1 cellular context compared by ENCODE assay signal in the genomic region with DNA sequence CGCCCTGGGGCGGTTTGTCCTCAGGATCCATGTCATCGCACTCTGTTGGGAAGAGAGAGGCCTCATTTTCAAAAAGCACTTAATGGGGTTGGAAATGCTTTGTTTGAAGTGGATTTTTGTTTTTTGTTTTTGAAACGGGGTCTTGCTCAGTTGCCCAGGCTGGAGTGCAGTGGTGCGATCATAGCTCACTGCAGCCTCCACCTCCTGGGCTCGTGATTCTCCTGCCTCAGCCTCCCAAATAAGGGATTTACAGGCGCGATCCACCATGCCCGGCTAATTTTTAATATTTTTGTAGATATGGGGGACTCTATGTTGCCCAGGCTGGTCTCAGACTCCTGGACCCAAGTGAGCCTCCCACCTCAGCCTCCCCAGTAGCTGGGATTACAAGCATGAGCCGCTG.
TF ChIP-seq lines count a peak whose summit lies in the region.

No MANE protein-coding gene starts in this region.

TF ChIP-seq in HepG2, 621 proteins besides CTCF, POLR2A, EP300 and RAD21 (continued from another document):
- TF ChIP-seq GMEB1 (CRISPR knock-in tag; IDR thresholded peaks at IDR 0.05; ENCODE audit: borderline replicate concordance) (no peak), ZNF3 (CRISPR knock-in tag; IDR thresholded peaks at IDR 0.05) (0 out of 2 replicates have a peak, but pooled peaks have one; percentile 59), GATAD2A (CRISPR knock-in tag; IDR thresholded peaks at IDR 0.05) (no peak), MATR3 (CRISPR knock-in tag; IDR thresholded peaks at IDR 0.05) (no peak), ZSCAN22 (CRISPR knock-in tag; IDR thresholded peaks at IDR 0.05) (no peak)
- TF ChIP-seq, protein P1, sequence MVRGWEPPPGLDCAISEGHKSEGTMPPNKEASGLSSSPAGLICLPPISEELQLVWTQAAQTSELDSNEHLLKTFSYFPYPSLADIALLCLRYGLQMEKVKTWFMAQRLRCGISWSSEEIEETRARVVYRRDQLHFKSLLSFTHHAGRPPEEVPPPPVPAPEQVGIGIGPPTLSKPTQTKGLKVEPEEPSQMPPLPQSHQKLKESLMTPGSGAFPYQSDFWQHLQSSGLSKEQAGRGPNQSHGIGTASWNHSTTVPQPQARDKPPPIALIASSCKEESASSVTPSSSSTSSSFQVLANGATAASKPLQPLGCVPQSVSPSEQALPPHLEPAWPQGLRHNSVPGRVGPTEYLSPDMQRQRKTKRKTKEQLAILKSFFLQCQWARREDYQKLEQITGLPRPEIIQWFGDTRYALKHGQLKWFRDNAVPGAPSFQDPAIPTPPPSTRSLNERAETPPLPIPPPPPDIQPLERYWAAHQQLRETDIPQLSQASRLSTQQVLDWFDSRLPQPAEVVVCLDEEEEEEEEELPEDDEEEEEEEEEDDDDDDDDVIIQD (CRISPR knock-in tag; IDR thresholded peaks at IDR 0.05; ENCODE audit: low read depth) = no peak
- TF ChIP-seq, protein P2, sequence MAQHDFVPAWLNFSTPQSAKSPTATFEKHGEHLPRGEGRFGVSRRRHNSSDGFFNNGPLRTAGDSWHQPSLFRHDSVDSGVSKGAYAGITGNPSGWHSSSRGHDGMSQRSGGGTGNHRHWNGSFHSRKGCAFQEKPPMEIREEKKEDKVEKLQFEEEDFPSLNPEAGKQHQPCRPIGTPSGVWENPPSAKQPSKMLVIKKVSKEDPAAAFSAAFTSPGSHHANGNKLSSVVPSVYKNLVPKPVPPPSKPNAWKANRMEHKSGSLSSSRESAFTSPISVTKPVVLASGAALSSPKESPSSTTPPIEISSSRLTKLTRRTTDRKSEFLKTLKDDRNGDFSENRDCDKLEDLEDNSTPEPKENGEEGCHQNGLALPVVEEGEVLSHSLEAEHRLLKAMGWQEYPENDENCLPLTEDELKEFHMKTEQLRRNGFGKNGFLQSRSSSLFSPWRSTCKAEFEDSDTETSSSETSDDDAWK (CRISPR knock-in tag; IDR thresholded peaks at IDR 0.05) = no peak
